8 cellular contexts compared by ENCODE assay signal in genomic region chr2:12717988-12718661, GRCh38. TPM values are rescaled to one million over a fixed set of nuclear protein-coding genes. Genes with fewer than 3 reads are reported as not detected.
DNase-seq lines count a peak whose midpoint lies in the region; ATAC-seq and TF ChIP-seq lines count a peak whose summit lies in the region.

No MANE protein-coding gene starts in this region.

- peaks cover 12% of the 10 kb centered on the region for H3K36me3 Mint-ChIP-seq in brain

- ATAC-seq in RWPE2 (ENCODE audit: low read depth) (no peak), HG03045 (IDR thresholded peaks at IDR 0.05; ENCODE audit: unreplicated experiment) (no peak)

- H3K36me3 ChIP-seq in RWPE2 (ENCODE audit: low read depth) = 0 out of 2 replicates have a peak, but pooled peaks cover 2% of the 10 kb centered on the region
- H3K36me3 ChIP-seq in kidney epithelial cell (ENCODE audit: control insufficient read depth, insufficient read depth, low read length) = no peaks in the 10 kb centered on the region

- peaks cover 55% of the 10 kb centered on the region for H3K4me1 Mint-ChIP-seq in brain

- peak overlapping the region; percentile 93 for H3K27ac ChIP-seq in RWPE2 (ENCODE audit: poor library complexity, severe bottlenecking)

- no peak for TF ChIP-seq CTCF in RWPE2 (IDR thresholded peaks at IDR 0.05; ENCODE audit: poor library complexity, severe bottlenecking)
- TF ChIP-seq CTCF in brain (conservative IDR thresholded peaks at IDR 0.05) = no peak
- TF ChIP-seq CTCF in kidney epithelial cell (IDR thresholded peaks at IDR 0.05; ENCODE audit: insufficient read depth, low read length, poor library complexity, severe bottlenecking) = no peak

- H3K27me3 ChIP-seq in RWPE2 (ENCODE audit: insufficient read depth, poor library complexity, severe bottlenecking) = no peaks in the 10 kb centered on the region
- peaks cover 8% of the 10 kb centered on the region for H3K27me3 ChIP-seq in kidney epithelial cell (ENCODE audit: control insufficient read depth, insufficient read depth, low read length)

- peak overlapping the region; percentile 68 for H3K4me3 ChIP-seq in RWPE2 (ENCODE audit: severe bottlenecking)
- peak overlapping the region; percentile 68 for H3K4me3 ChIP-seq in kidney epithelial cell (ENCODE audit: low read depth, low read length)

- peak overlapping the region; percentile 95 to 99 (median 97) for H3K4me3 Mint-ChIP-seq in brain

- H3K27ac Mint-ChIP-seq in brain = peak overlapping the region; percentile 96 to 98 (median 97)

- no peaks in the 10 kb centered on the region for H3K9me3 ChIP-seq in RWPE2 (ENCODE audit: severe bottlenecking)

- H3K9me3 Mint-ChIP-seq in brain = peaks cover 0 to 6% (median 0%) of the 10 kb centered on the region in 5 experiments

- H3K4me1 ChIP-seq in RWPE2 (ENCODE audit: insufficient read depth, poor library complexity, severe bottlenecking) = peaks cover 28% of the 10 kb centered on the region

- H3K27me3 Mint-ChIP-seq in brain = peaks cover 21% of the 10 kb centered on the region

- DNase-seq in activated T-cell treated with anti-CD3 and anti-CD28 coated beads for 1 hour (ENCODE audit: low read depth) (peak; percentile 15), activated T-cell treated with anti-CD3 and anti-CD28 coated beads for 4 hours (no peak), RWPE2 (ENCODE audit: low spot score) (no peak), kidney epithelial cell (ENCODE audit: low read depth) (no peak), glomerular visceral epithelial cell (ENCODE audit: extremely low spot score) (no peak)
- peak in 2 of 3 experiments; percentile 17 to 22 for DNase-seq in stimulated activated CD4-positive, alpha-beta T cell treated with anti-CD3 and anti-CD28 coated beads, TNF-alpha, amount 100 ng/mL, for 4 hours (ENCODE audit: low read depth in 3 of 3)

RNA-seq across cellular contexts. Expression of gene TRIB2, which starts 1.4 kb away (rescaled TPM):
- polyA plus RNA-seq in brain (ENCODE audit: insufficient read depth, low read depth, low replicate concordance) = 29.5 TPM
- total RNA-seq in kidney epithelial cell = 16.9 and 32.0 TPM in 2 replicates

Comparison
In these comparisons a context has a peak if more than half of its experiments do, and no peak if none do; other contexts are left out.
1. DNase-seq: peak in activated T-cell treated with anti-CD3 and anti-CD28 coated beads for 1 hour (single experiment) and stimulated activated CD4-positive, alpha-beta T cell treated with anti-CD3 and anti-CD28 coated beads, TNF-alpha, amount 100 ng/mL, for 4 hours (2 of 3); none in activated T-cell treated with anti-CD3 and anti-CD28 coated beads for 4 hours (single experiment), RWPE2 (single experiment), kidney epithelial cell (single experiment) and glomerular visceral epithelial cell (single experiment).